1 cellular context compared by ENCODE assay signal in the genomic region with DNA sequence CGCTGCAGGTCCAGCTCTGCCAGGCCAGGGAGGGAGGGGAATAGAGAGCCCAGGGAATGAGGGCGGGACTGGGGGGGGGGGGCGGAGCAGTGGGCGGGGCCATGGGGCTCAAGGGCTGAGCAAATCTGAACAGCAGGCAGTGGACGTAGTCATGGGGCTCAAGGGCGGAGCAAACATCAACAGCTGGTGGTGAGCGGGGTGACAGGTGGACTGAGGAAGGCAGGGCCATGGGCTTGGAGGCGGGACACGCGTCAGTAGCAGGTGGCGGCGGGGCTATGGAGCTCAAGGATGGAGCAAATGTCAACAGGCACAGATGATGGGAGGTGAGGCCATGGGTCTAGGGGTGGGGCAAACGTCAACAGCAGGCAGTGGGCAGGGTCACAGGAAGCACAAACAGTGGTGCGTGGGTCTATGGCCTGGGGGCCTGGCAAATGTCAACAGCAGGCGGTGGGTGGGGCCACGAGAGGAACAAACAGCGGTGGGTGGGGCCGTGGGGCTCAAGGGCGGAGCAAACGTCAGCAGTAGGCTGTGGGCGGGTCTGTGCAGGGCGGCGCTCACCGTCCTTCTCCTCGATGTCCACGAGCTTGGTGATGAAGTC.
TF ChIP-seq lines count a peak whose summit lies in the region.
"Not testable (repeated sequence)": the region's sequence is repeated elsewhere in the genome, so short reads cannot be mapped to it uniquely, and the experiment has no call there.

No MANE protein-coding gene starts in this region.

TF ChIP-seq in HepG2, 621 proteins besides CTCF, POLR2A, EP300 and RAD21 (continues in another document):
- TF ChIP-seq, protein P1, sequence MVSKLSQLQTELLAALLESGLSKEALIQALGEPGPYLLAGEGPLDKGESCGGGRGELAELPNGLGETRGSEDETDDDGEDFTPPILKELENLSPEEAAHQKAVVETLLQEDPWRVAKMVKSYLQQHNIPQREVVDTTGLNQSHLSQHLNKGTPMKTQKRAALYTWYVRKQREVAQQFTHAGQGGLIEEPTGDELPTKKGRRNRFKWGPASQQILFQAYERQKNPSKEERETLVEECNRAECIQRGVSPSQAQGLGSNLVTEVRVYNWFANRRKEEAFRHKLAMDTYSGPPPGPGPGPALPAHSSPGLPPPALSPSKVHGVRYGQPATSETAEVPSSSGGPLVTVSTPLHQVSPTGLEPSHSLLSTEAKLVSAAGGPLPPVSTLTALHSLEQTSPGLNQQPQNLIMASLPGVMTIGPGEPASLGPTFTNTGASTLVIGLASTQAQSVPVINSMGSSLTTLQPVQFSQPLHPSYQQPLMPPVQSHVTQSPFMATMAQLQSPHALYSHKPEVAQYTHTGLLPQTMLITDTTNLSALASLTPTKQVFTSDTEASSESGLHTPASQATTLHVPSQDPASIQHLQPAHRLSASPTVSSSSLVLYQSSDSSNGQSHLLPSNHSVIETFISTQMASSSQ (IDR thresholded peaks at IDR 0.05; ENCODE audit: low read depth): peak; percentile 58; the same call in 1 of the 2 replicates
- TF ChIP-seq, protein P1 (CRISPR knock-in tag; IDR thresholded peaks at IDR 0.05; ENCODE audit: borderline replicate concordance): peak; percentile 71; the same call in 1 of the 2 replicates
- TF ChIP-seq FOXO1 (CRISPR knock-in tag; IDR thresholded peaks at IDR 0.05) (peak; percentile 71; the same call in 1 of the 2 replicates), NR2F1 (CRISPR knock-in tag; IDR thresholded peaks at IDR 0.05) (peak in 1 of 2 experiments; percentile 42; a peak in 1 of 4 replicates), NR2C2 (CRISPR knock-in tag; IDR thresholded peaks at IDR 0.05; ENCODE audit: borderline replicate concordance) (0 out of 2 replicates have a peak, but pooled peaks have one; percentile 33), FOSL2 (CRISPR knock-in tag; IDR thresholded peaks at IDR 0.05) (0 out of 2 replicates have a peak, but pooled peaks have one; percentile 6), NR2F2 (IDR thresholded peaks at IDR 0.05; ENCODE audit: borderline replicate concordance, low read depth) (peak; percentile 49; the same call in 1 of the 2 replicates), NR2F6 (IDR thresholded peaks at IDR 0.05) (peak; percentile 52; the same call in 1 of the 2 replicates), NR2F6 (CRISPR knock-in tag; IDR thresholded peaks at IDR 0.05) (peak; percentile 70; the same call in 1 of the 2 replicates), FOXP1 (IDR thresholded peaks at IDR 0.05) (peak; percentile 93), FOXP1 (CRISPR knock-in tag; IDR thresholded peaks at IDR 0.05) (peak; percentile 89), FOXK2 (IDR thresholded peaks at IDR 0.05) (peak; percentile 100), HOXA3 (CRISPR knock-in tag; IDR thresholded peaks at IDR 0.05) (peak; percentile 59; the same call in 1 of the 2 replicates), RARA (CRISPR knock-in tag; IDR thresholded peaks at IDR 0.05) (peak; percentile 73), CREB1 (IDR thresholded peaks at IDR 0.05) (peak; percentile 77), MEIS2 (CRISPR knock-in tag; IDR thresholded peaks at IDR 0.05) (peak; percentile 53; the same call in 1 of the 2 replicates), HDAC1 (CRISPR knock-in tag; IDR thresholded peaks at IDR 0.05) (peak; percentile 86), ZNF580 (CRISPR knock-in tag; IDR thresholded peaks at IDR 0.05; ENCODE audit: borderline replicate concordance, low read depth) (0 out of 2 replicates have a peak, but pooled peaks have one; percentile 25), ERF (CRISPR knock-in tag; IDR thresholded peaks at IDR 0.05) (0 out of 2 replicates have a peak, but pooled peaks have one; percentile 39), ETV5 (CRISPR knock-in tag; IDR thresholded peaks at IDR 0.05; ENCODE audit: borderline replicate concordance) (peak; percentile 50; the same call in 1 of the 2 replicates), NCOA2 (CRISPR knock-in tag; IDR thresholded peaks at IDR 0.05) (0 out of 2 replicates have a peak, but pooled peaks have one; percentile 16), ZNF788 (CRISPR knock-in tag; IDR thresholded peaks at IDR 0.05; ENCODE audit: borderline replicate concordance) (peak; percentile 70; the same call in 1 of the 2 replicates), SP1 (CRISPR knock-in tag; IDR thresholded peaks at IDR 0.05) (0 out of 2 replicates have a peak, but pooled peaks have one; percentile 36), TARDBP (CRISPR knock-in tag; IDR thresholded peaks at IDR 0.05) (peak; percentile 28; the same call in 1 of the 2 replicates), PAXIP1 (CRISPR knock-in tag; conservative IDR thresholded peaks at IDR 0.05) (peak; percentile 82), REPIN1 (CRISPR knock-in tag; IDR thresholded peaks at IDR 0.05; ENCODE audit: borderline replicate concordance, low read depth) (0 out of 2 replicates have a peak, but pooled peaks have one; percentile 36), SAP130 (CRISPR knock-in tag; IDR thresholded peaks at IDR 0.05; ENCODE audit: low read depth) (peak; percentile 92), RERE (CRISPR knock-in tag; IDR thresholded peaks at IDR 0.05; ENCODE audit: low read depth) (peak; percentile 79)
- TF ChIP-seq, protein P2, sequence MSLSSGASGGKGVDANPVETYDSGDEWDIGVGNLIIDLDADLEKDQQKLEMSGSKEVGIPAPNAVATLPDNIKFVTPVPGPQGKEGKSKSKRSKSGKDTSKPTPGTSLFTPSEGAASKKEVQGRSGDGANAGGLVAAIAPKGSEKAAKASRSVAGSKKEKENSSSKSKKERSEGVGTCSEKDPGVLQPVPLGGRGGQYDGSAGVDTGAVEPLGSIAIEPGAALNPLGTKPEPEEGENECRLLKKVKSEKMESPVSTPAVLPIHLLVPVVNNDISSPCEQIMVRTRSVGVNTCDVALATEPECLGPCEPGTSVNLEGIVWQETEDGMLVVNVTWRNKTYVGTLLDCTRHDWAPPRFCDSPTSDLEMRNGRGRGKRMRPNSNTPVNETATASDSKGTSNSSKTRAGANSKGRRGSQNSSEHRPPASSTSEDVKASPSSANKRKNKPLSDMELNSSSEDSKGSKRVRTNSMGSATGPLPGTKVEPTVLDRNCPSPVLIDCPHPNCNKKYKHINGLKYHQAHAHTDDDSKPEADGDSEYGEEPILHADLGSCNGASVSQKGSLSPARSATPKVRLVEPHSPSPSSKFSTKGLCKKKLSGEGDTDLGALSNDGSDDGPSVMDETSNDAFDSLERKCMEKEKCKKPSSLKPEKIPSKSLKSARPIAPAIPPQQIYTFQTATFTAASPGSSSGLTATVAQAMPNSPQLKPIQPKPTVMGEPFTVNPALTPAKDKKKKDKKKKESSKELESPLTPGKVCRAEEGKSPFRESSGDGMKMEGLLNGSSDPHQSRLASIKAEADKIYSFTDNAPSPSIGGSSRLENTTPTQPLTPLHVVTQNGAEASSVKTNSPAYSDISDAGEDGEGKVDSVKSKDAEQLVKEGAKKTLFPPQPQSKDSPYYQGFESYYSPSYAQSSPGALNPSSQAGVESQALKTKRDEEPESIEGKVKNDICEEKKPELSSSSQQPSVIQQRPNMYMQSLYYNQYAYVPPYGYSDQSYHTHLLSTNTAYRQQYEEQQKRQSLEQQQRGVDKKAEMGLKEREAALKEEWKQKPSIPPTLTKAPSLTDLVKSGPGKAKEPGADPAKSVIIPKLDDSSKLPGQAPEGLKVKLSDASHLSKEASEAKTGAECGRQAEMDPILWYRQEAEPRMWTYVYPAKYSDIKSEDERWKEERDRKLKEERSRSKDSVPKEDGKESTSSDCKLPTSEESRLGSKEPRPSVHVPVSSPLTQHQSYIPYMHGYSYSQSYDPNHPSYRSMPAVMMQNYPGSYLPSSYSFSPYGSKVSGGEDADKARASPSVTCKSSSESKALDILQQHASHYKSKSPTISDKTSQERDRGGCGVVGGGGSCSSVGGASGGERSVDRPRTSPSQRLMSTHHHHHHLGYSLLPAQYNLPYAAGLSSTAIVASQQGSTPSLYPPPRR (CRISPR knock-in tag; IDR thresholded peaks at IDR 0.05; ENCODE audit: borderline replicate concordance): peak; percentile 95
- TF ChIP-seq CREB1 (CRISPR knock-in tag; IDR thresholded peaks at IDR 0.05); SP1 (IDR thresholded peaks at IDR 0.05): not testable (repeated sequence)
- TF ChIP-seq, protein P3, sequence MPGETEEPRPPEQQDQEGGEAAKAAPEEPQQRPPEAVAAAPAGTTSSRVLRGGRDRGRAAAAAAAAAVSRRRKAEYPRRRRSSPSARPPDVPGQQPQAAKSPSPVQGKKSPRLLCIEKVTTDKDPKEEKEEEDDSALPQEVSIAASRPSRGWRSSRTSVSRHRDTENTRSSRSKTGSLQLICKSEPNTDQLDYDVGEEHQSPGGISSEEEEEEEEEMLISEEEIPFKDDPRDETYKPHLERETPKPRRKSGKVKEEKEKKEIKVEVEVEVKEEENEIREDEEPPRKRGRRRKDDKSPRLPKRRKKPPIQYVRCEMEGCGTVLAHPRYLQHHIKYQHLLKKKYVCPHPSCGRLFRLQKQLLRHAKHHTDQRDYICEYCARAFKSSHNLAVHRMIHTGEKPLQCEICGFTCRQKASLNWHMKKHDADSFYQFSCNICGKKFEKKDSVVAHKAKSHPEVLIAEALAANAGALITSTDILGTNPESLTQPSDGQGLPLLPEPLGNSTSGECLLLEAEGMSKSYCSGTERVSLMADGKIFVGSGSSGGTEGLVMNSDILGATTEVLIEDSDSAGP (CRISPR knock-in tag; IDR thresholded peaks at IDR 0.05; ENCODE audit: borderline replicate concordance): peak; percentile 38; the same call in 1 of the 2 replicates
